ENCODE assay signal across 1 cellular context in genomic region chr6:36836091-36836770, GRCh38.
TF ChIP-seq lines count a peak whose summit lies in the region.

No MANE protein-coding gene starts in this region.

TF ChIP-seq in A549, 52 proteins besides CTCF, POLR2A, EP300 and RAD21 (continued from another document):
- TF ChIP-seq MAFK (IDR thresholded peaks at IDR 0.05; ENCODE audit: partially characterized antibody) (no peak), CBX8 (IDR thresholded peaks at IDR 0.05) (no peak), HES2 (IDR thresholded peaks at IDR 0.05) (no peak), KDM1A (IDR thresholded peaks at IDR 0.05; ENCODE audit: low read depth) (no peak), TP53 (CRISPR knock-in tag; IDR thresholded peaks at IDR 0.05) (no peak), JUNB (IDR thresholded peaks at IDR 0.05) (no peak), REST (IDR thresholded peaks at IDR 0.05) (no peak), HOXA7 (CRISPR knock-in tag; IDR thresholded peaks at IDR 0.05) (no peak), ZFP36 (IDR thresholded peaks at IDR 0.05; ENCODE audit: borderline replicate concordance, partially characterized antibody) (no peak), CHD4 (IDR thresholded peaks at IDR 0.05; ENCODE audit: borderline replicate concordance) (no peak), TFCP2L1 (CRISPR knock-in tag; IDR thresholded peaks at IDR 0.05) (no peak), RCOR1 (IDR thresholded peaks at IDR 0.05; ENCODE audit: low read depth, low read length) (no peak)
